ENCODE assay signal across 28 cellular contexts in genomic region chr4:21893136-21893535, GRCh38. TPM values are rescaled to one million over a fixed set of nuclear protein-coding genes. Genes with fewer than 3 reads are reported as not detected.
DNase-seq lines count a peak whose midpoint lies in the region; ATAC-seq, FAIRE-seq and TF ChIP-seq lines count a peak whose summit lies in the region.
"Had no signal": no experiment of that assay in that cellular context is flagged by ENCODE, and none has a peak within 500 bp of the region (broad histone marks: within the 10 kb centered on the region; RNA-seq: fewer than 3 reads in every experiment).

No MANE protein-coding gene starts in this region.

- H3K27ac ChIP-seq in MM.1S (ENCODE audit: low read length) = no peak overlapping the region
- H3K27ac ChIP-seq: HL-60 had no signal

- no peaks in the 10 kb centered on the region for H3F3A ChIP-seq in MM.1S (ENCODE audit: insufficient read depth, low read length)

- peaks cover 4% of the 10 kb centered on the region for H3K9me3 Mint-ChIP-seq in activated CD8-positive, alpha-beta memory T cell treated with anti-CD3 and anti-CD28 coated beads, Interleukin-2, amount 10 ng/mL, durations not matched to agents 7 days and 5 days (ENCODE audit: low read depth)

- no peak for TF ChIP-seq POLR2A in GM12891 (IDR thresholded peaks at IDR 0.05; ENCODE audit: low read depth, low read length)

- H3K27ac Mint-ChIP-seq in activated CD8-positive, alpha-beta memory T cell treated with anti-CD3 and anti-CD28 coated beads, Interleukin-2, amount 10 ng/mL, durations not matched to agents 7 days and 5 days = no peak overlapping the region
- H3K27ac Mint-ChIP-seq: CD8-positive, alpha-beta T cell; T-cell had no signal

- no peak for TF ChIP-seq CTCF in AG09309 (IDR thresholded peaks at IDR 0.05; ENCODE audit: control insufficient read depth, insufficient read depth, low read depth, low read length, missing control alignments)
- no peak for TF ChIP-seq CTCF in MM.1S (IDR thresholded peaks at IDR 0.05; ENCODE audit: low read length)

- H3K4me3 ChIP-seq in AG09309 (ENCODE audit: control insufficient read depth, low read depth, low read length) (no peak overlapping the region), MM.1S (ENCODE audit: low read length) (no peak overlapping the region)
- H3K4me3 ChIP-seq: K562 had no signal

- H3K4me2 ChIP-seq in MM.1S (ENCODE audit: low read depth, low read length) = no peak overlapping the region

- H3K9me2 ChIP-seq in MM.1S (replicated peaks; ENCODE audit: insufficient read depth, low read length) = no peaks in the 10 kb centered on the region

- 0 out of 2 replicates have a peak, but pooled peaks cover 4% of the 10 kb centered on the region for H3K4me1 ChIP-seq in MM.1S (ENCODE audit: low read length)

- no peaks in the 10 kb centered on the region for H4K20me1 ChIP-seq in MM.1S (ENCODE audit: insufficient read depth, low read length)

- H3K79me2 ChIP-seq in MM.1S (ENCODE audit: low read length) = no peaks in the 10 kb centered on the region

- FAIRE-seq in GM12891 (lab: Jason Lieb, UNC) = no peak
- FAIRE-seq: A204.1, G401.6, HepG2, K562 had no signal

- H3K36me3 Mint-ChIP-seq in activated CD8-positive, alpha-beta memory T cell treated with anti-CD3 and anti-CD28 coated beads, Interleukin-2, amount 10 ng/mL, durations not matched to agents 7 days and 5 days = no peaks in the 10 kb centered on the region
- H3K36me3 Mint-ChIP-seq: CD8-positive, alpha-beta T cell; T-cell had no signal

- H3K27me3 ChIP-seq in MM.1S (replicated peaks; ENCODE audit: insufficient read depth, low read length) = no peaks in the 10 kb centered on the region

- no peaks in the 10 kb centered on the region for H3K27me3 Mint-ChIP-seq in activated CD8-positive, alpha-beta memory T cell treated with anti-CD3 and anti-CD28 coated beads, Interleukin-2, amount 10 ng/mL, durations not matched to agents 7 days and 5 days
- H3K27me3 Mint-ChIP-seq: T-cell had no signal

- H3K9me3 ChIP-seq in MM.1S (replicated peaks; ENCODE audit: insufficient read depth, low read length) = no peaks in the 10 kb centered on the region

- CTCF ChIA-PET in activated CD8-positive, alpha-beta memory T cell treated with anti-CD3 and anti-CD28 coated beads, Interleukin-2, amount 10 ng/mL, durations not matched to agents 7 days and 5 days (lab: Charles Lee) = no interaction called here

- no peaks in the 10 kb centered on the region for H3K36me3 ChIP-seq in MM.1S (replicated peaks; ENCODE audit: insufficient read depth, low read length)

- H3K4me3 Mint-ChIP-seq in activated CD8-positive, alpha-beta memory T cell treated with anti-CD3 and anti-CD28 coated beads, Interleukin-2, amount 10 ng/mL, durations not matched to agents 7 days and 5 days = no peak overlapping the region
- H3K4me3 Mint-ChIP-seq: CD8-positive, alpha-beta T cell; T-cell had no signal

- no peak overlapping the region for H3K9ac ChIP-seq in MM.1S (ENCODE audit: low read length)

- ATAC-seq in activated CD8-positive, alpha-beta memory T cell treated with anti-CD3 and anti-CD28 coated beads, Interleukin-2, amount 10 ng/mL, durations not matched to agents 7 days and 5 days = no peak
- ATAC-seq: CD8-positive, alpha-beta T cell; HepG2; K562; Panc1; T-cell had no signal

- H2AFZ ChIP-seq in MM.1S (ENCODE audit: low read length) = no peak overlapping the region

- peak; percentile 28 for DNase-seq in AG09309 (ENCODE audit: low read depth)
- DNase-seq in EH (ENCODE audit: low read depth) = peak; percentile 53
- peak; percentile 60 for DNase-seq in fibroblast of gingiva (ENCODE audit: low read depth)
- peak; percentile 26 for DNase-seq in iris pigment epithelial cell (ENCODE audit: low read depth)
- DNase-seq in GM12891 (ENCODE audit: insufficient read length, low spot score) = no peak
- no peak for DNase-seq in activated CD8-positive, alpha-beta memory T cell treated with anti-CD3 and anti-CD28 coated beads, Interleukin-2, amount 10 ng/mL, durations not matched to agents 7 days and 5 days
- DNase-seq in MM.1S = no peak
- DNase-seq: C1 segment of cervical spinal cord; CD8-positive, alpha-beta T cell; DMS153; NCI-H1105; NCI-H146; NCI-H2029 treated with DMSO at 0.1 percent for 48 hours; NCI-H226; NCI-H510A treated with DMSO at 0.1 percent for 48 hours; NCI-H774; NK-92 treated with Interleukin-12 subunit alpha and Interleukin-12 subunit beta, amount 100 ng/mL, for 24 hours; SIG-M5; T-cell had no signal

- no peaks in the 10 kb centered on the region for H3K4me1 Mint-ChIP-seq in activated CD8-positive, alpha-beta memory T cell treated with anti-CD3 and anti-CD28 coated beads, Interleukin-2, amount 10 ng/mL, durations not matched to agents 7 days and 5 days
- H3K4me1 Mint-ChIP-seq: T-cell had no signal

TF ChIP-seq in GM12891, 5 proteins besides CTCF, POLR2A, EP300 and RAD21:
- TF ChIP-seq POU2F2 (IDR thresholded peaks at IDR 0.05; ENCODE audit: low read depth, low read length) (no peak), POLR2AphosphoS5 (IDR thresholded peaks at IDR 0.05; ENCODE audit: low read depth, low read length) (no peak), SPI1 (IDR thresholded peaks at IDR 0.05; ENCODE audit: low read depth, low read length) (no peak), PAX5 (IDR thresholded peaks at IDR 0.05; ENCODE audit: insufficient read depth, low read length, severe bottlenecking) (no peak), TAF1 (IDR thresholded peaks at IDR 0.05; ENCODE audit: low read depth, low read length) (no peak)
TF ChIP-seq in GM12891: peak in this region for 0.

RNA-seq across cellular contexts. Expression of gene KCNIP4, which starts 55.4 kb away (rescaled TPM):
- 0.18 TPM for polyA plus RNA-seq in GM12891 (2012; ENCODE audit: low read depth, missing spikeins)
- total RNA-seq in activated CD8-positive, alpha-beta memory T cell treated with anti-CD3 and anti-CD28 coated beads, Interleukin-2, amount 10 ng/mL, durations not matched to agents 7 days and 5 days = not detected
- total RNA-seq: CD8-positive, alpha-beta T cell; H4; HepG2; HT-29; K562; LHCN-M2; T-cell had no signal

Comparison
In these comparisons a context has a peak if more than half of its experiments do, and no peak if none do; other contexts are left out.
1. DNase-seq: peak in AG09309 (single experiment), EH (single experiment), fibroblast of gingiva (single experiment) and iris pigment epithelial cell (single experiment); none in GM12891 (single experiment), activated CD8-positive, alpha-beta memory T cell treated with anti-CD3 and anti-CD28 coated beads, Interleukin-2, amount 10 ng/mL, durations not matched to agents 7 days and 5 days (single experiment) and MM.1S (single experiment).